ENCODE assay signal across 1 cellular context in genomic region chr10:32958085-32958991, GRCh38.
TF ChIP-seq lines count a peak whose summit lies in the region.

Gene ITGB1, minus strand, starts transcription at chr10:32958230. Its CDS starts 22,672 bp downstream, at chr10:32935558.

TF ChIP-seq in HepG2, 621 proteins besides CTCF, POLR2A, EP300 and RAD21 (continued from another document and continues in another):
- no peak for TF ChIP-seq SNAPC4 (CRISPR knock-in tag; IDR thresholded peaks at IDR 0.05)
- TF ChIP-seq ZBTB2 (CRISPR knock-in tag; IDR thresholded peaks at IDR 0.05; ENCODE audit: low read depth), result peak; percentile 99
- peak; percentile 20; the same call in 1 of the 2 replicates for TF ChIP-seq ZNF652 (CRISPR knock-in tag; IDR thresholded peaks at IDR 0.05; ENCODE audit: borderline replicate concordance, low read depth)
- 0 out of 2 replicates have a peak, but pooled peaks have one; percentile 29 for TF ChIP-seq ZNF674 (CRISPR knock-in tag; IDR thresholded peaks at IDR 0.05; ENCODE audit: low read depth)
- TF ChIP-seq ZNF580 (CRISPR knock-in tag; IDR thresholded peaks at IDR 0.05; ENCODE audit: borderline replicate concordance, low read depth), result peak; percentile 70; the same call in 1 of the 2 replicates
- peak; percentile 38; the same call in 1 of the 2 replicates for TF ChIP-seq PITX1 (CRISPR knock-in tag; IDR thresholded peaks at IDR 0.05)
- no peak for TF ChIP-seq RNF219 (CRISPR knock-in tag; IDR thresholded peaks at IDR 0.05)
- TF ChIP-seq ZNF24 (IDR thresholded peaks at IDR 0.05), result no peak
- TF ChIP-seq ZNF230 (CRISPR knock-in tag; IDR thresholded peaks at IDR 0.05), result peak; percentile 63; the same call in 1 of the 2 replicates
- TF ChIP-seq THAP9 (CRISPR knock-in tag; IDR thresholded peaks at IDR 0.05; ENCODE audit: borderline replicate concordance), result peak; percentile 73; the same call in 1 of the 2 replicates
- TF ChIP-seq TMF1 (CRISPR knock-in tag; IDR thresholded peaks at IDR 0.05; ENCODE audit: low read depth), result no peak
- peak; percentile 65; the same call in 1 of the 2 replicates for TF ChIP-seq NFKBIZ (CRISPR knock-in tag; IDR thresholded peaks at IDR 0.05)
- peak; percentile 91 for TF ChIP-seq DMAP1 (CRISPR knock-in tag; IDR thresholded peaks at IDR 0.05)
- TF ChIP-seq MTA3 (CRISPR knock-in tag; IDR thresholded peaks at IDR 0.05), result no peak
- peak; percentile 75; the same call in 1 of the 2 replicates for TF ChIP-seq ZNF556 (CRISPR knock-in tag; IDR thresholded peaks at IDR 0.05; ENCODE audit: borderline replicate concordance)
- no peak for TF ChIP-seq EHMT2 (IDR thresholded peaks at IDR 0.05; ENCODE audit: borderline replicate concordance, low read depth, low read length)
- no peak for TF ChIP-seq ZMAT5 (CRISPR knock-in tag; IDR thresholded peaks at IDR 0.05; ENCODE audit: borderline replicate concordance, low read depth)
- TF ChIP-seq ZNF354B (CRISPR knock-in tag; IDR thresholded peaks at IDR 0.05), result no peak
- peak; percentile 53; the same call in 1 of the 2 replicates for TF ChIP-seq CREB1 (IDR thresholded peaks at IDR 0.05)
- no peak; the same call in 1 of the 2 replicates for TF ChIP-seq CREB1 (CRISPR knock-in tag; IDR thresholded peaks at IDR 0.05)
- no peak for TF ChIP-seq SMAD1 (CRISPR knock-in tag; IDR thresholded peaks at IDR 0.05; ENCODE audit: borderline replicate concordance, low read depth)
- peak; percentile 67 for TF ChIP-seq YY1 (IDR thresholded peaks at IDR 0.05; ENCODE audit: insufficient read depth, insufficient replicate concordance, low read depth, low read length)
- no peak for TF ChIP-seq ZNF576 (CRISPR knock-in tag; IDR thresholded peaks at IDR 0.05)
- TF ChIP-seq NCOA1 (CRISPR knock-in tag; IDR thresholded peaks at IDR 0.05), result no peak
- peak; percentile 76; the same call in 1 of the 2 replicates for TF ChIP-seq PCBP1 (IDR thresholded peaks at IDR 0.05; ENCODE audit: borderline replicate concordance, low read depth, low read length)
- TF ChIP-seq BATF2 (CRISPR knock-in tag; IDR thresholded peaks at IDR 0.05), result 0 out of 2 replicates have a peak, but pooled peaks have one; percentile 61
- TF ChIP-seq MXD3 (CRISPR knock-in tag; IDR thresholded peaks at IDR 0.05), result peak; percentile 88
- TF ChIP-seq ZBTB46 (CRISPR knock-in tag; IDR thresholded peaks at IDR 0.05; ENCODE audit: borderline replicate concordance), result no peak
- TF ChIP-seq ZNF589 (CRISPR knock-in tag; conservative IDR thresholded peaks at IDR 0.05), result peak; percentile 71; the same call in 1 of the 2 replicates
- TF ChIP-seq ZNF160 (CRISPR knock-in tag; IDR thresholded peaks at IDR 0.05), result 0 out of 2 replicates have a peak, but pooled peaks have one; percentile 16
- TF ChIP-seq SMARCC2 (IDR thresholded peaks at IDR 0.05), result no peak
- peak; percentile 66; the same call in 1 of the 2 replicates for TF ChIP-seq ATF5 (CRISPR knock-in tag; IDR thresholded peaks at IDR 0.05; ENCODE audit: low read depth)
- no peak for TF ChIP-seq ZNF431 (CRISPR knock-in tag; IDR thresholded peaks at IDR 0.05; ENCODE audit: borderline replicate concordance, low read depth)
- no peak for TF ChIP-seq MBNL3 (CRISPR knock-in tag; conservative IDR thresholded peaks at IDR 0.05)
- peak; percentile 83 for TF ChIP-seq IRF2 (CRISPR knock-in tag; IDR thresholded peaks at IDR 0.05)
- peak; percentile 87 for TF ChIP-seq MYC (CRISPR knock-in tag; IDR thresholded peaks at IDR 0.05; ENCODE audit: borderline replicate concordance)
- TF ChIP-seq ZNF260 (CRISPR knock-in tag; IDR thresholded peaks at IDR 0.05; ENCODE audit: borderline replicate concordance, low read depth), result no peak
- peak; percentile 77; the same call in 1 of the 2 replicates for TF ChIP-seq ZNF598 (CRISPR knock-in tag; IDR thresholded peaks at IDR 0.05; ENCODE audit: borderline replicate concordance)
- peak; percentile 73 for TF ChIP-seq RXRA (CRISPR knock-in tag; IDR thresholded peaks at IDR 0.05)
- no peak for TF ChIP-seq HES4 (CRISPR knock-in tag; IDR thresholded peaks at IDR 0.05; ENCODE audit: borderline replicate concordance)
- TF ChIP-seq HDAC6 (IDR thresholded peaks at IDR 0.05; ENCODE audit: low read depth, low read length), result no peak
- TF ChIP-seq ZEB1 (IDR thresholded peaks at IDR 0.05; ENCODE audit: insufficient replicate concordance, low read depth), result no peak
- TF ChIP-seq AKAP8 (CRISPR knock-in tag; IDR thresholded peaks at IDR 0.05), result no peak
- 0 out of 2 replicates have a peak, but pooled peaks have one; percentile 46 for TF ChIP-seq E2F2 (CRISPR knock-in tag; IDR thresholded peaks at IDR 0.05; ENCODE audit: borderline replicate concordance)
- TF ChIP-seq RORA (CRISPR knock-in tag; IDR thresholded peaks at IDR 0.05), result no peak
- TF ChIP-seq ZNF296 (CRISPR knock-in tag; conservative IDR thresholded peaks at IDR 0.05), result no peak
- no peak for TF ChIP-seq FLYWCH1 (CRISPR knock-in tag; IDR thresholded peaks at IDR 0.05)
- 0 out of 2 replicates have a peak, but pooled peaks have one; percentile 80 for TF ChIP-seq ZFP36L2 (CRISPR knock-in tag; IDR thresholded peaks at IDR 0.05)
- no peak for TF ChIP-seq MATR3 (CRISPR knock-in tag; IDR thresholded peaks at IDR 0.05)
